ENCODE assay signal across 16 cellular contexts in genomic region chr4:168383510-168383909, GRCh38.
DNase-seq lines count a peak whose midpoint lies in the region; ATAC-seq, FAIRE-seq and TF ChIP-seq lines count a peak whose summit lies in the region.
"Had no signal": no experiment of that assay in that cellular context is flagged by ENCODE, and none has a peak within 500 bp of the region (broad histone marks: within the 10 kb centered on the region; RNA-seq: fewer than 3 reads in every experiment).

No MANE protein-coding gene starts in this region.

- H3K27ac ChIP-seq in osteoblast (ENCODE audit: low read depth, low read length) = no peak overlapping the region
- H3K27ac ChIP-seq: prostate gland, uterus had no signal

- H2AFZ ChIP-seq in osteoblast (ENCODE audit: low read length) = no peak overlapping the region

- intact Hi-C loops in head of caudate nucleus (cut with DNase I) = no loop called here

- peak; percentile 33 for FAIRE-seq in GM19239 (lab: Jason Lieb, UNC)

- H3K9me3 ChIP-seq in osteoblast (ENCODE audit: low read depth, low read length) = no peaks in the 10 kb centered on the region
- H3K9me3 ChIP-seq: MG63, prostate gland, uterus had no signal

- no peak for TF ChIP-seq CTCF in osteoblast (IDR thresholded peaks at IDR 0.05; ENCODE audit: extremely low read depth, low read depth, low read length)

- ATAC-seq in HG02610 (IDR thresholded peaks at IDR 0.05; ENCODE audit: unreplicated experiment) (peak; percentile 73), HG03442 (IDR thresholded peaks at IDR 0.05; ENCODE audit: unreplicated experiment) (peak; percentile 73), GM21717 (IDR thresholded peaks at IDR 0.05; ENCODE audit: unreplicated experiment) (no peak)

- H3K4me3 ChIP-seq in osteoblast (ENCODE audit: insufficient read depth, low read length) = no peak overlapping the region
- H3K4me3 ChIP-seq: MG63, prostate gland, uterus had no signal

- no peaks in the 10 kb centered on the region for H4K20me1 ChIP-seq in osteoblast (ENCODE audit: insufficient read depth, low read length)

- peaks cover 11% of the 10 kb centered on the region for H3K4me1 ChIP-seq in osteoblast (ENCODE audit: insufficient read depth, low read length)
- H3K4me1 ChIP-seq: prostate gland, uterus had no signal

- H3K4me2 ChIP-seq in osteoblast (ENCODE audit: insufficient read depth, low read length) = no peak overlapping the region

- no peaks in the 10 kb centered on the region for H3K27me3 ChIP-seq in osteoblast (ENCODE audit: insufficient read depth, low read length)
- H3K27me3 ChIP-seq: MG63, uterus had no signal

- DNase-seq in Caki2 (ENCODE audit: low read depth) (peak; percentile 51), GM19239 (ENCODE audit: insufficient read length, low spot score) (peak; percentile 7), head of caudate nucleus (no peak), osteoblast (ENCODE audit: insufficient read length, low spot score, missing footprints) (no peak)
- DNase-seq in NK-92 treated with Interleukin-12 subunit alpha and Interleukin-12 subunit beta, amount 100 ng/mL, for 24 hours (lab: John Stamatoyannopoulos, UW) = no peak
- DNase-seq: ACHN; activated CD4-positive, CD25-positive, alpha-beta regulatory T cell treated with anti-CD3 and anti-CD28 coated beads, Interleukin-2, amount 50 U/mL, for 72 hours; activated T-cell treated with anti-CD3 and anti-CD28 coated beads, Interleukin-2, amount 50 U/mL, for 24 hours; GOT3; immature natural killer cell; MG63; uterus had no signal

- in situ Hi-C loops in Caki2 (cut with HindIII; ENCODE audit: low pct_unique_long_range_greater_than_20kb, low sequenced_read_pairs) = no loop called here

- no peaks in the 10 kb centered on the region for H3K79me2 ChIP-seq in osteoblast (ENCODE audit: insufficient read depth, low read length)

- peaks cover 15% of the 10 kb centered on the region for H3K36me3 ChIP-seq in osteoblast (ENCODE audit: insufficient read depth, low read length)
- H3K36me3 ChIP-seq: MG63, prostate gland, uterus had no signal

Comparison
In these comparisons a context has a peak if more than half of its experiments do, and no peak if none do; other contexts are left out.
1. DNase-seq: peak in Caki2 (single experiment) and GM19239 (single experiment); none in NK-92 treated with Interleukin-12 subunit alpha and Interleukin-12 subunit beta, amount 100 ng/mL, for 24 hours (single experiment), head of caudate nucleus (0 of 42) and osteoblast (single experiment).